In genomic region chr2:127128508-127128907, GRCh38 we compare ENCODE assay signal across 8 cellular contexts. TPM values are rescaled to one million over a fixed set of nuclear protein-coding genes. Genes with fewer than 3 reads are reported as not detected.
DNase-seq lines count a peak whose midpoint lies in the region; ATAC-seq, FAIRE-seq and TF ChIP-seq lines count a peak whose summit lies in the region.

No MANE protein-coding gene starts in this region.

- DNase-seq in left cardiac atrium (no peak), cardiac septum (ENCODE audit: low spot score) (no peak), OCI-LY7 (ENCODE audit: low spot score) (peak; percentile 76), iPS-NIHi11 (ENCODE audit: low spot score) (peak; percentile 76), urothelium cell line (ENCODE audit: low spot score) (no peak), mesenteric fat pad (ENCODE audit: low spot score) (no peak)
- DNase-seq in activated T-cell treated with anti-CD3 and anti-CD28 coated beads, Interleukin-2, amount 50 U/mL, for 24 hours: no peak

- H3K4me1 Mint-ChIP-seq in activated T-cell treated with anti-CD3 and anti-CD28 coated beads, Interleukin-2, amount 50 U/mL, for 24 hours (ENCODE audit: low read depth): peaks cover 2% of the 10 kb centered on the region

- no peaks in the 10 kb centered on the region for H3K9me3 ChIP-seq in OCI-LY7 (ENCODE audit: low read length)

- no peaks in the 10 kb centered on the region for H3K79me2 ChIP-seq in OCI-LY7 (ENCODE audit: insufficient read depth, low read depth, low read length)

- no peak overlapping the region for H3K27ac Mint-ChIP-seq in activated T-cell treated with anti-CD3 and anti-CD28 coated beads, Interleukin-2, amount 50 U/mL, for 24 hours

- H3K9me3 Mint-ChIP-seq in activated T-cell treated with anti-CD3 and anti-CD28 coated beads, Interleukin-2, amount 50 U/mL, for 24 hours: no peaks in the 10 kb centered on the region

- peaks cover 9% of the 10 kb centered on the region for H3K4me1 ChIP-seq in OCI-LY7 (ENCODE audit: insufficient read depth, low read length, poor library complexity, severe bottlenecking)

- H2AFZ ChIP-seq in OCI-LY7 (ENCODE audit: low read length): peak overlapping the region; percentile 56

- POLR2A ChIA-PET in OCI-LY7 (lab: Charles Lee): no interaction called here

- ATAC-seq in left cardiac atrium (peak; percentile 39 to 59), HG02943 (IDR thresholded peaks at IDR 0.05; ENCODE audit: low read depth, unreplicated experiment) (peak; percentile 97)

- no peaks in the 10 kb centered on the region for H3K36me3 Mint-ChIP-seq in activated T-cell treated with anti-CD3 and anti-CD28 coated beads, Interleukin-2, amount 50 U/mL, for 24 hours (ENCODE audit: low read depth)

- peak overlapping the region; percentile 50 for H3K4me2 ChIP-seq in OCI-LY7 (ENCODE audit: low read length)

- intact Hi-C loops in left cardiac atrium (cut with DNase I) (no loop called here), cardiac septum (cut with DNase I) (no loop called here), OCI-LY7 (cut with micrococcal nuclease; ENCODE audit: unreplicated experiment) (no loop called here)

- CTCF ChIA-PET in OCI-LY7 (lab: Charles Lee; ENCODE audit: unreplicated experiment): no interaction called here

- peak; percentile 77 for FAIRE-seq in urothelium cell line (lab: Jason Lieb, UNC)

- H3K27me3 Mint-ChIP-seq in activated T-cell treated with anti-CD3 and anti-CD28 coated beads, Interleukin-2, amount 50 U/mL, for 24 hours: peaks cover 4% of the 10 kb centered on the region

- H3K4me3 ChIP-seq in OCI-LY7 (ENCODE audit: low read depth, low read length, poor library complexity, severe bottlenecking): peak overlapping the region; percentile 37

- H3K27ac ChIP-seq in OCI-LY7 (ENCODE audit: low read depth, low read length, poor library complexity, severe bottlenecking): no peak overlapping the region

- no peaks in the 10 kb centered on the region for H3K36me3 ChIP-seq in OCI-LY7 (ENCODE audit: insufficient read depth, low read length)

- no peaks in the 10 kb centered on the region for H4K20me1 ChIP-seq in OCI-LY7 (ENCODE audit: insufficient read depth, low read length)

- no peak overlapping the region for H3K4me3 Mint-ChIP-seq in activated T-cell treated with anti-CD3 and anti-CD28 coated beads, Interleukin-2, amount 50 U/mL, for 24 hours

- no peak for TF ChIP-seq CTCF in OCI-LY7 (conservative IDR thresholded peaks at IDR 0.05; ENCODE audit: low read length)

- BruUV-seq in OCI-LY7 (replicated peaks; lab: Mats Ljungman, UMichigan): no TSS peak

- no peaks in the 10 kb centered on the region for H3K9me2 ChIP-seq in OCI-LY7 (ENCODE audit: insufficient read depth, low read length)

RNA-seq across cellular contexts. Expression of gene BIN1, which starts 21.6 kb away (rescaled TPM):
- total RNA-seq in left cardiac atrium (10 to 100 TPM; 16.2 to 23.6 TPM), cardiac septum (14.0 TPM), OCI-LY7 (2022) (9.8 and 14.1 TPM in 2 replicates), mesenteric fat pad (87.0 TPM)
- 1.5 and 3.0 TPM in 2 replicates for total RNA-seq in OCI-LY7 (2014; rRNA removed; shearing (Covaris generic))

Comparison
In these comparisons a context has a peak if more than half of its experiments do, and no peak if none do; other contexts are left out.
1. DNase-seq: peak in OCI-LY7 (single experiment) and iPS-NIHi11 (single experiment); none in left cardiac atrium (single experiment), cardiac septum (single experiment), urothelium cell line (single experiment), mesenteric fat pad (single experiment) and activated T-cell treated with anti-CD3 and anti-CD28 coated beads, Interleukin-2, amount 50 U/mL, for 24 hours (single experiment).